Comparison of ENCODE assay signal across 1 cellular context in genomic region chr19:44848036-44848804, GRCh38.
TF ChIP-seq lines count a peak whose summit lies in the region.

No MANE protein-coding gene starts in this region.

TF ChIP-seq in K562, 482 proteins besides CTCF, POLR2A, EP300 and RAD21 (continued from another document and continues in another):
- no peak for TF ChIP-seq ARID4B (CRISPR knock-in tag; IDR thresholded peaks at IDR 0.05)
- TF ChIP-seq MGA (IDR thresholded peaks at IDR 0.05), result peak; percentile 75
- TF ChIP-seq SRSF1 (IDR thresholded peaks at IDR 0.05; ENCODE audit: low read depth, low read length), result no peak
- peak in 1 of 2 experiments; percentile 39 for TF ChIP-seq AFF1 (IDR thresholded peaks at IDR 0.05; ENCODE audit: low read depth in 1 of 2, partially characterized antibody in 2 of 2)
- no peak for TF ChIP-seq ZNF146 (CRISPR knock-in tag; IDR thresholded peaks at IDR 0.05; ENCODE audit: unreplicated experiment)
- TF ChIP-seq FOXA3 (CRISPR knock-in tag; conservative IDR thresholded peaks at IDR 0.05 in 1 of 2, IDR thresholded peaks at IDR 0.05 in 1 of 2), result no peak
- TF ChIP-seq, protein P1, sequence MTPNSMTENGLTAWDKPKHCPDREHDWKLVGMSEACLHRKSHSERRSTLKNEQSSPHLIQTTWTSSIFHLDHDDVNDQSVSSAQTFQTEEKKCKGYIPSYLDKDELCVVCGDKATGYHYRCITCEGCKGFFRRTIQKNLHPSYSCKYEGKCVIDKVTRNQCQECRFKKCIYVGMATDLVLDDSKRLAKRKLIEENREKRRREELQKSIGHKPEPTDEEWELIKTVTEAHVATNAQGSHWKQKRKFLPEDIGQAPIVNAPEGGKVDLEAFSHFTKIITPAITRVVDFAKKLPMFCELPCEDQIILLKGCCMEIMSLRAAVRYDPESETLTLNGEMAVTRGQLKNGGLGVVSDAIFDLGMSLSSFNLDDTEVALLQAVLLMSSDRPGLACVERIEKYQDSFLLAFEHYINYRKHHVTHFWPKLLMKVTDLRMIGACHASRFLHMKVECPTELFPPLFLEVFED (CRISPR knock-in tag; conservative IDR thresholded peaks at IDR 0.05), result 0 out of 2 replicates have a peak, but pooled peaks have one; percentile 23
- no peak for TF ChIP-seq ZNF133 (CRISPR knock-in tag; IDR thresholded peaks at IDR 0.05)
- TF ChIP-seq CBX3 (IDR thresholded peaks at IDR 0.05; ENCODE audit: borderline replicate concordance in 1 of 2, low read length in 2 of 2), result no peak; a peak in 1 of 3 replicates
- TF ChIP-seq ZNF23 (CRISPR knock-in tag; IDR thresholded peaks at IDR 0.05), result no peak
- TF ChIP-seq FOXK2 (conservative IDR thresholded peaks at IDR 0.05 in 1 of 2, IDR thresholded peaks at IDR 0.05 in 1 of 2; ENCODE audit: low read depth in 2 of 2), result no peak
- TF ChIP-seq, protein P2, sequence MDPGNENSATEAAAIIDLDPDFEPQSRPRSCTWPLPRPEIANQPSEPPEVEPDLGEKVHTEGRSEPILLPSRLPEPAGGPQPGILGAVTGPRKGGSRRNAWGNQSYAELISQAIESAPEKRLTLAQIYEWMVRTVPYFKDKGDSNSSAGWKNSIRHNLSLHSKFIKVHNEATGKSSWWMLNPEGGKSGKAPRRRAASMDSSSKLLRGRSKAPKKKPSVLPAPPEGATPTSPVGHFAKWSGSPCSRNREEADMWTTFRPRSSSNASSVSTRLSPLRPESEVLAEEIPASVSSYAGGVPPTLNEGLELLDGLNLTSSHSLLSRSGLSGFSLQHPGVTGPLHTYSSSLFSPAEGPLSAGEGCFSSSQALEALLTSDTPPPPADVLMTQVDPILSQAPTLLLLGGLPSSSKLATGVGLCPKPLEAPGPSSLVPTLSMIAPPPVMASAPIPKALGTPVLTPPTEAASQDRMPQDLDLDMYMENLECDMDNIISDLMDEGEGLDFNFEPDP (CRISPR knock-in tag; IDR thresholded peaks at IDR 0.05), result no peak
- TF ChIP-seq ZNF263 (CRISPR knock-in tag; IDR thresholded peaks at IDR 0.05; ENCODE audit: borderline replicate concordance), result no peak
- TF ChIP-seq, protein P3, sequence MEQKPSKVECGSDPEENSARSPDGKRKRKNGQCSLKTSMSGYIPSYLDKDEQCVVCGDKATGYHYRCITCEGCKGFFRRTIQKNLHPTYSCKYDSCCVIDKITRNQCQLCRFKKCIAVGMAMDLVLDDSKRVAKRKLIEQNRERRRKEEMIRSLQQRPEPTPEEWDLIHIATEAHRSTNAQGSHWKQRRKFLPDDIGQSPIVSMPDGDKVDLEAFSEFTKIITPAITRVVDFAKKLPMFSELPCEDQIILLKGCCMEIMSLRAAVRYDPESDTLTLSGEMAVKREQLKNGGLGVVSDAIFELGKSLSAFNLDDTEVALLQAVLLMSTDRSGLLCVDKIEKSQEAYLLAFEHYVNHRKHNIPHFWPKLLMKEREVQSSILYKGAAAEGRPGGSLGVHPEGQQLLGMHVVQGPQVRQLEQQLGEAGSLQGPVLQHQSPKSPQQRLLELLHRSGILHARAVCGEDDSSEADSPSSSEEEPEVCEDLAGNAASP (IDR thresholded peaks at IDR 0.05), result no peak
- no peak for TF ChIP-seq PATZ1 (CRISPR knock-in tag; IDR thresholded peaks at IDR 0.05; ENCODE audit: borderline replicate concordance)
- no peak for TF ChIP-seq MEF2A (IDR thresholded peaks at IDR 0.05; ENCODE audit: control insufficient read depth, low read depth, low read length)
- TF ChIP-seq RB1 (IDR thresholded peaks at IDR 0.05; ENCODE audit: low read depth), result no peak
- TF ChIP-seq, protein P4, sequence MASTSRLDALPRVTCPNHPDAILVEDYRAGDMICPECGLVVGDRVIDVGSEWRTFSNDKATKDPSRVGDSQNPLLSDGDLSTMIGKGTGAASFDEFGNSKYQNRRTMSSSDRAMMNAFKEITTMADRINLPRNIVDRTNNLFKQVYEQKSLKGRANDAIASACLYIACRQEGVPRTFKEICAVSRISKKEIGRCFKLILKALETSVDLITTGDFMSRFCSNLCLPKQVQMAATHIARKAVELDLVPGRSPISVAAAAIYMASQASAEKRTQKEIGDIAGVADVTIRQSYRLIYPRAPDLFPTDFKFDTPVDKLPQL (IDR thresholded peaks at IDR 0.05; ENCODE audit: extremely low read depth, insufficient read length), result no peak
- no peak for TF ChIP-seq MBD2 (IDR thresholded peaks at IDR 0.05; ENCODE audit: borderline replicate concordance, low read depth)
- no peak for TF ChIP-seq SP1 (CRISPR knock-in tag; IDR thresholded peaks at IDR 0.05)
- TF ChIP-seq NR2C2 (CRISPR knock-in tag; IDR thresholded peaks at IDR 0.05), result no peak
- TF ChIP-seq NR2C2 (tag; IDR thresholded peaks at IDR 0.05), result peak; percentile 57
